Comparison of ENCODE assay signal across 8 cellular contexts in genomic region chr17:13293421-13293820, GRCh38.
"Had no signal": no experiment of that assay in that cellular context is flagged by ENCODE, and none has a peak within 500 bp of the region (broad histone marks: within the 10 kb centered on the region; RNA-seq: fewer than 3 reads in every experiment).

No MANE protein-coding gene starts in this region.

- H3K9ac ChIP-seq: KMS-11 had no signal

- H3K27ac ChIP-seq: HL-60, KMS-11 had no signal

- DNase-seq: IMR-90, Karpas-422, KBM-7, KG1 had no signal

- H3K4me3 Mint-ChIP-seq: IgD-negative memory B cell had no signal

- H3K27me3 Mint-ChIP-seq: IgD-negative memory B cell had no signal

- H3K36me3 Mint-ChIP-seq: IgD-negative memory B cell had no signal

- FAIRE-seq: HTR-8/SVneo had no signal

- H3K4me2 ChIP-seq: KMS-11 had no signal

- H3K27ac Mint-ChIP-seq: IgD-negative memory B cell had no signal

- H3K4me1 Mint-ChIP-seq: IgD-negative memory B cell had no signal
